In the genomic region with DNA sequence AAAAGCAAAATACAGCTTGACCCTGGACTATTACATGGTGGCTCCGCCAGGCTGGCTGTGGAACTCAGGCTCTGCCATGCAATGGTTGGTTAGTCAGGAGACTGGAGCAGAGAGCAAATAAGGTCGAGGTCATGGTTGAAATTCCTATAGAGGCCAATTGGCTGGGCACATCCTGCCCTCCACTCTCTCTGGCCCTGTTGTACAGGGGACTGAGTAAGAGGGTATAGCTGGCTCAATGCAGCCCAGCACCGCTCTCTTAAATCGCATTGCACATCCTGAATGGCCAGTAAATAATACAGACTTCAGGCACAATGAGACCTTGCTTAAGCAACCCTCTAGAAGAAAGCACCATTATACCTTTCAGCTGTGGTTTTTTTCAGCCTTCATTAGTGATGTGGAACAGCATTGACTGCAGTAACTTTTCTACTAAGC, we compare ENCODE assay signal across 1 cellular context.
TF ChIP-seq lines count a peak whose summit lies in the region.

No MANE protein-coding gene starts in this region.

TF ChIP-seq in HepG2, 621 proteins besides CTCF, POLR2A, EP300 and RAD21 (continued from another document):
- TF ChIP-seq ZFP1 (CRISPR knock-in tag; IDR thresholded peaks at IDR 0.05) (no peak), ATRX (CRISPR knock-in tag; IDR thresholded peaks at IDR 0.05; ENCODE audit: borderline replicate concordance) (no peak), KMT2B (CRISPR knock-in tag; IDR thresholded peaks at IDR 0.05) (0 out of 2 replicates have a peak, but pooled peaks have one; percentile 21), NR2F1 (CRISPR knock-in tag; IDR thresholded peaks at IDR 0.05) (peak; percentile 65 to 73), FOXJ3 (CRISPR knock-in tag; IDR thresholded peaks at IDR 0.05; ENCODE audit: borderline replicate concordance) (peak; percentile 63; the same call in 1 of the 2 replicates), ZNF816 (CRISPR knock-in tag; IDR thresholded peaks at IDR 0.05; ENCODE audit: borderline replicate concordance) (no peak), THAP11 (CRISPR knock-in tag; IDR thresholded peaks at IDR 0.05) (peak; percentile 50), SOX6 (IDR thresholded peaks at IDR 0.05) (no peak), SOX6 (CRISPR knock-in tag; IDR thresholded peaks at IDR 0.05) (peak; percentile 60), NCOR1 (IDR thresholded peaks at IDR 0.05; ENCODE audit: borderline replicate concordance, low read length) (peak; percentile 64; the same call in 1 of the 2 replicates), ZNF121 (CRISPR knock-in tag; IDR thresholded peaks at IDR 0.05) (no peak), ZNF703 (CRISPR knock-in tag; IDR thresholded peaks at IDR 0.05; ENCODE audit: borderline replicate concordance) (no peak), ZNF17 (CRISPR knock-in tag; IDR thresholded peaks at IDR 0.05) (no peak), SP5 (CRISPR knock-in tag; IDR thresholded peaks at IDR 0.05; ENCODE audit: borderline replicate concordance, low read depth) (peak; percentile 19; the same call in 1 of the 2 replicates), HOXA7 (CRISPR knock-in tag; IDR thresholded peaks at IDR 0.05) (no peak), IKZF4 (CRISPR knock-in tag; IDR thresholded peaks at IDR 0.05; ENCODE audit: borderline replicate concordance, low read depth, not compliant biosample characterization) (no peak)
- TF ChIP-seq, protein P1, sequence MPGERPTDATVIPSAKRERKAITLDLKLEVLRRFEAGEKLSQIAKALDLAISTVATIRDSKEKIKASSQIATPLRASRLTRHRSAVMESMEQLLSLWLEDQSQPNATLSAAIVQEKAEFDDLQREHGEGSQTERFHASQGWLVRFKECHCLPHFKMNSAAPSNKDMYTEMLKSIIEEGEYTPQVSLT (CRISPR knock-in tag; IDR thresholded peaks at IDR 0.05; ENCODE audit: borderline replicate concordance, low read depth) = no peak
- TF ChIP-seq, protein P2, sequence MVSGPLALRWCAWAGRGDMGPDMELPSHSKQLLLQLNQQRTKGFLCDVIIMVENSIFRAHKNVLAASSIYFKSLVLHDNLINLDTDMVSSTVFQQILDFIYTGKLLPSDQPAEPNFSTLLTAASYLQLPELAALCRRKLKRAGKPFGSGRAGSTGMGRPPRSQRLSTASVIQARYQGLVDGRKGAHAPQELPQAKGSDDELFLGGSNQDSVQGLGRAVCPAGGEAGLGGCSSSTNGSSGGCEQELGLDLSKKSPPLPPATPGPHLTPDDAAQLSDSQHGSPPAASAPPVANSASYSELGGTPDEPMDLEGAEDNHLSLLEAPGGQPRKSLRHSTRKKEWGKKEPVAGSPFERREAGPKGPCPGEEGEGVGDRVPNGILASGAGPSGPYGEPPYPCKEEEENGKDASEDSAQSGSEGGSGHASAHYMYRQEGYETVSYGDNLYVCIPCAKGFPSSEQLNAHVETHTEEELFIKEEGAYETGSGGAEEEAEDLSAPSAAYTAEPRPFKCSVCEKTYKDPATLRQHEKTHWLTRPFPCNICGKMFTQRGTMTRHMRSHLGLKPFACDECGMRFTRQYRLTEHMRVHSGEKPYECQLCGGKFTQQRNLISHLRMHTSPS (CRISPR knock-in tag; IDR thresholded peaks at IDR 0.05; ENCODE audit: low read depth) = peak; percentile 93
- TF ChIP-seq, protein P3, sequence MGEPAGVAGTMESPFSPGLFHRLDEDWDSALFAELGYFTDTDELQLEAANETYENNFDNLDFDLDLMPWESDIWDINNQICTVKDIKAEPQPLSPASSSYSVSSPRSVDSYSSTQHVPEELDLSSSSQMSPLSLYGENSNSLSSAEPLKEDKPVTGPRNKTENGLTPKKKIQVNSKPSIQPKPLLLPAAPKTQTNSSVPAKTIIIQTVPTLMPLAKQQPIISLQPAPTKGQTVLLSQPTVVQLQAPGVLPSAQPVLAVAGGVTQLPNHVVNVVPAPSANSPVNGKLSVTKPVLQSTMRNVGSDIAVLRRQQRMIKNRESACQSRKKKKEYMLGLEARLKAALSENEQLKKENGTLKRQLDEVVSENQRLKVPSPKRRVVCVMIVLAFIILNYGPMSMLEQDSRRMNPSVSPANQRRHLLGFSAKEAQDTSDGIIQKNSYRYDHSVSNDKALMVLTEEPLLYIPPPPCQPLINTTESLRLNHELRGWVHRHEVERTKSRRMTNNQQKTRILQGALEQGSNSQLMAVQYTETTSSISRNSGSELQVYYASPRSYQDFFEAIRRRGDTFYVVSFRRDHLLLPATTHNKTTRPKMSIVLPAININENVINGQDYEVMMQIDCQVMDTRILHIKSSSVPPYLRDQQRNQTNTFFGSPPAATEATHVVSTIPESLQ (CRISPR knock-in tag; conservative IDR thresholded peaks at IDR 0.05) = no peak
- TF ChIP-seq, protein P4, sequence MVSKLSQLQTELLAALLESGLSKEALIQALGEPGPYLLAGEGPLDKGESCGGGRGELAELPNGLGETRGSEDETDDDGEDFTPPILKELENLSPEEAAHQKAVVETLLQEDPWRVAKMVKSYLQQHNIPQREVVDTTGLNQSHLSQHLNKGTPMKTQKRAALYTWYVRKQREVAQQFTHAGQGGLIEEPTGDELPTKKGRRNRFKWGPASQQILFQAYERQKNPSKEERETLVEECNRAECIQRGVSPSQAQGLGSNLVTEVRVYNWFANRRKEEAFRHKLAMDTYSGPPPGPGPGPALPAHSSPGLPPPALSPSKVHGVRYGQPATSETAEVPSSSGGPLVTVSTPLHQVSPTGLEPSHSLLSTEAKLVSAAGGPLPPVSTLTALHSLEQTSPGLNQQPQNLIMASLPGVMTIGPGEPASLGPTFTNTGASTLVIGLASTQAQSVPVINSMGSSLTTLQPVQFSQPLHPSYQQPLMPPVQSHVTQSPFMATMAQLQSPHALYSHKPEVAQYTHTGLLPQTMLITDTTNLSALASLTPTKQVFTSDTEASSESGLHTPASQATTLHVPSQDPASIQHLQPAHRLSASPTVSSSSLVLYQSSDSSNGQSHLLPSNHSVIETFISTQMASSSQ (IDR thresholded peaks at IDR 0.05; ENCODE audit: low read depth) = no peak
- TF ChIP-seq, protein P4 (CRISPR knock-in tag; IDR thresholded peaks at IDR 0.05; ENCODE audit: borderline replicate concordance) = peak; percentile 25; the same call in 1 of the 2 replicates
- TF ChIP-seq, protein P5, sequence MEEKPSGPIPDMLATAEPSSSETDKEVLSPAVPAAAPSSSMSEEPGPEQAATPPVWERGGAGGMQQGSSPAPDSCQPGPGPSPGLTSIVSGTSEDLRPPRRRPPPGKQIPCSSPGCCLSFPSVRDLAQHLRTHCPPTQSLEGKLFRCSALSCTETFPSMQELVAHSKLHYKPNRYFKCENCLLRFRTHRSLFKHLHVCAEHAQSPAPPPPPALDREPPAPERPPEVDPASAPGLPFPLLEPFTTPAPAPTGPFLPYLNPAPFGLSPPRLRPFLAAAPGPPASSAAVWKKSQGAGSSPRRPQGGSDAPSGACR (CRISPR knock-in tag; IDR thresholded peaks at IDR 0.05) = peak; percentile 49; the same call in 1 of the 2 replicates
